In genomic region chr9:114035221-114035844, GRCh38 we compare ENCODE assay signal across 24 cellular contexts. TPM values are rescaled to one million over a fixed set of nuclear protein-coding genes. Genes with fewer than 3 reads are reported as not detected.
DNase-seq lines count a peak whose midpoint lies in the region; ATAC-seq and TF ChIP-seq lines count a peak whose summit lies in the region.
"Had no signal": no experiment of that assay in that cellular context is flagged by ENCODE, and none has a peak within 500 bp of the region (broad histone marks: within the 10 kb centered on the region; RNA-seq: fewer than 3 reads in every experiment).

No MANE protein-coding gene starts in this region.

- H3K27ac ChIP-seq in ascending aorta (peak overlapping the region; percentile 56 to 67), suprapubic skin (no peak overlapping the region), PC-3 (ENCODE audit: low read length) (no peak overlapping the region)
- H3K27ac ChIP-seq: esophagus muscularis mucosa had no signal

- H3K9ac ChIP-seq in PC-3 (ENCODE audit: low read length): no peak overlapping the region

- H3K9me3 Mint-ChIP-seq in activated T-cell treated with anti-CD3 and anti-CD28 coated beads, Interleukin-2, amount 50 U/mL, for 4 hours: no peaks in the 10 kb centered on the region
- H3K9me3 Mint-ChIP-seq: activated CD4-positive, alpha-beta T cell treated with anti-CD3 and anti-CD28 coated beads, Interleukin-2, amount 10 ng/mL, durations not matched to agents 7 days and 5 days; activated naive CD4-positive, alpha-beta T cell treated with anti-CD3 and anti-CD28 coated beads, Interleukin-2, amount 50 U/mL, for 72 hours; activated T-cell treated with anti-CD3 and anti-CD28 coated beads, Interleukin-2, amount 50 U/mL, for 24 hours; HFFc6; immature natural killer cell; stimulated activated naive CD8-positive, alpha-beta T cell treated with anti-CD3 and anti-CD28 coated beads, Interleukin-15, amount 100 ng/mL, for 72 hours had no signal

- peak; percentile 35 for DNase-seq in G401 (ENCODE audit: low spot score)
- peak in 1 of 2 donors; percentile 67 for DNase-seq in ascending aorta (ENCODE audit: low spot score in 2 of 2)
- peak; percentile 24 for DNase-seq in medulla oblongata (ENCODE audit: extremely low spot score)
- DNase-seq in suprapubic skin (ENCODE audit: low spot score in 2 of 2): peak; percentile 46 to 56
- no peak for DNase-seq in activated T-cell treated with anti-CD3 and anti-CD28 coated beads, Interleukin-2, amount 50 U/mL, for 4 hours
- DNase-seq in PC-3: no peak
- DNase-seq: activated CD4-positive, alpha-beta T cell treated with anti-CD3 and anti-CD28 coated beads, Interleukin-2, amount 10 ng/mL, durations not matched to agents 7 days and 5 days; activated T-cell treated with anti-CD3 and anti-CD28 coated beads, Interleukin-2, amount 50 U/mL, for 24 hours; DMS153; HFFc6; immature natural killer cell; KG1; NCI-H1092; NCI-H2081 treated with DMSO at 0.1 percent for 48 hours; NCI-H524; SIG-M5; stimulated activated naive CD8-positive, alpha-beta T cell treated with anti-CD3 and anti-CD28 coated beads, Interleukin-15, amount 100 ng/mL, for 72 hours; T-helper 1 cell had no signal

- no peak for TF ChIP-seq EP300 in suprapubic skin (IDR thresholded peaks at IDR 0.05)

- no peak overlapping the region for H3K4me3 Mint-ChIP-seq in activated T-cell treated with anti-CD3 and anti-CD28 coated beads, Interleukin-2, amount 50 U/mL, for 4 hours
- H3K4me3 Mint-ChIP-seq: activated CD4-positive, alpha-beta T cell treated with anti-CD3 and anti-CD28 coated beads, Interleukin-2, amount 10 ng/mL, durations not matched to agents 7 days and 5 days; activated T-cell treated with anti-CD3 and anti-CD28 coated beads, Interleukin-2, amount 50 U/mL, for 24 hours; brain; HFFc6; immature natural killer cell; memory B cell; stimulated activated naive CD8-positive, alpha-beta T cell treated with anti-CD3 and anti-CD28 coated beads, Interleukin-15, amount 100 ng/mL, for 72 hours had no signal

- no peak for TF ChIP-seq POLR2A in suprapubic skin (IDR thresholded peaks at IDR 0.05)

- H3K27me3 Mint-ChIP-seq in activated T-cell treated with anti-CD3 and anti-CD28 coated beads, Interleukin-2, amount 50 U/mL, for 4 hours (ENCODE audit: low read depth): no peaks in the 10 kb centered on the region
- H3K27me3 Mint-ChIP-seq: activated CD4-positive, alpha-beta T cell treated with anti-CD3 and anti-CD28 coated beads, Interleukin-2, amount 10 ng/mL, durations not matched to agents 7 days and 5 days; activated T-cell treated with anti-CD3 and anti-CD28 coated beads, Interleukin-2, amount 50 U/mL, for 24 hours; memory B cell; stimulated activated naive CD8-positive, alpha-beta T cell treated with anti-CD3 and anti-CD28 coated beads, Interleukin-15, amount 100 ng/mL, for 72 hours had no signal

- peaks cover 0 to 13% of the 10 kb centered on the region in 2 donors for H3K4me1 ChIP-seq in ascending aorta
- H3K4me1 ChIP-seq in suprapubic skin: peaks cover 3% of the 10 kb centered on the region
- H3K4me1 ChIP-seq in PC-3 (ENCODE audit: insufficient read depth, low read length): no peaks in the 10 kb centered on the region
- H3K4me1 ChIP-seq: esophagus muscularis mucosa had no signal

- intact Hi-C loops in ascending aorta (cut with DNase I): no loop called here
- intact Hi-C loops in PC-3 (cut with micrococcal nuclease): no loop called here

- BruUV-seq in PC-3 (replicated peaks; lab: Mats Ljungman, UMichigan): no TSS peak

- no peaks in the 10 kb centered on the region for H3K9me2 ChIP-seq in PC-3 (replicated peaks; ENCODE audit: low read length)

- no peaks in the 10 kb centered on the region for H3K4me1 Mint-ChIP-seq in activated T-cell treated with anti-CD3 and anti-CD28 coated beads, Interleukin-2, amount 50 U/mL, for 4 hours (ENCODE audit: low read depth)
- H3K4me1 Mint-ChIP-seq: activated CD4-positive, alpha-beta T cell treated with anti-CD3 and anti-CD28 coated beads, Interleukin-2, amount 10 ng/mL, durations not matched to agents 7 days and 5 days; immature natural killer cell; memory B cell; stimulated activated naive CD8-positive, alpha-beta T cell treated with anti-CD3 and anti-CD28 coated beads, Interleukin-15, amount 100 ng/mL, for 72 hours had no signal

- H4K20me1 ChIP-seq in PC-3 (ENCODE audit: low read length): no peaks in the 10 kb centered on the region

- H3K27me3 ChIP-seq in ascending aorta: no peaks in the 10 kb centered on the region
- no peaks in the 10 kb centered on the region for H3K27me3 ChIP-seq in suprapubic skin
- no peaks in the 10 kb centered on the region for H3K27me3 ChIP-seq in PC-3 (ENCODE audit: low read length)
- H3K27me3 ChIP-seq: esophagus muscularis mucosa had no signal

- no peak overlapping the region for H2AFZ ChIP-seq in PC-3 (ENCODE audit: low read length)

- H3K36me3 Mint-ChIP-seq in activated T-cell treated with anti-CD3 and anti-CD28 coated beads, Interleukin-2, amount 50 U/mL, for 4 hours (ENCODE audit: insufficient read depth): no peaks in the 10 kb centered on the region
- H3K36me3 Mint-ChIP-seq: activated naive CD4-positive, alpha-beta T cell treated with anti-CD3 and anti-CD28 coated beads, Interleukin-2, amount 50 U/mL, for 72 hours had no signal

- H3K9me3 ChIP-seq in ascending aorta (no peaks in the 10 kb centered on the region), suprapubic skin (no peaks in the 10 kb centered on the region), PC-3 (ENCODE audit: low read length) (no peaks in the 10 kb centered on the region)

- H3K79me2 ChIP-seq in PC-3 (ENCODE audit: low read length): no peaks in the 10 kb centered on the region

- CTCF ChIA-PET in PC-3 (lab: Charles Lee): no interaction called here

- no peaks in the 10 kb centered on the region for H3F3A ChIP-seq in PC-3 (ENCODE audit: low read length, unreplicated experiment)

- no peak overlapping the region for H3K4me3 ChIP-seq in ascending aorta
- no peak overlapping the region for H3K4me3 ChIP-seq in suprapubic skin
- H3K4me3 ChIP-seq in PC-3 (ENCODE audit: low read length): no peak overlapping the region
- H3K4me3 ChIP-seq: esophagus muscularis mucosa had no signal

- 93% methylated on average over 13 of the region's 17 CpGs for WGBS in suprapubic skin

- no peak for TF ChIP-seq CTCF in ascending aorta (IDR thresholded peaks at IDR 0.05)
- no peak for TF ChIP-seq CTCF in suprapubic skin (IDR thresholded peaks at IDR 0.05)
- TF ChIP-seq CTCF in PC-3 (conservative IDR thresholded peaks at IDR 0.05; ENCODE audit: low read depth, low read length): no peak

- no peak overlapping the region for H3K4me2 ChIP-seq in PC-3 (ENCODE audit: low read length)

- POLR2A ChIA-PET in PC-3 (lab: Charles Lee; ENCODE audit: unreplicated experiment): no interaction called here

- ATAC-seq in HG03097 (IDR thresholded peaks at IDR 0.05; ENCODE audit: low FRiP score, unreplicated experiment): no peak
- no peak for ATAC-seq in activated T-cell treated with anti-CD3 and anti-CD28 coated beads, Interleukin-2, amount 50 U/mL, for 4 hours
- no peak for ATAC-seq in PC-3
- ATAC-seq: activated naive CD4-positive, alpha-beta T cell treated with anti-CD3 and anti-CD28 coated beads, Interleukin-2, amount 50 U/mL, for 72 hours had no signal

- in situ Hi-C loops in G401 (cut with HindIII; ENCODE audit: low sequenced_read_pairs): no loop called here

- H3K36me3 ChIP-seq in ascending aorta (peaks cover 41 to 46% of the 10 kb centered on the region in 2 donors), suprapubic skin (peaks cover 18% of the 10 kb centered on the region), PC-3 (ENCODE audit: low read depth, low read length) (no peaks in the 10 kb centered on the region)

RNA-seq across cellular contexts. Expression of gene AMBP, which starts 42.8 kb away (rescaled TPM):
- total RNA-seq in G401 (2014; rRNA removed; shearing (Covaris generic)): not detected in 2 replicates
- total RNA-seq in ascending aorta: 6.6 TPM
- 1 to 10 TPM in 1 of 4 donors, not detected in 3; 3.6 TPM for total RNA-seq in suprapubic skin
- total RNA-seq in activated T-cell treated with anti-CD3 and anti-CD28 coated beads, Interleukin-2, amount 50 U/mL, for 4 hours: 1 to 10 TPM; 1.1 to 1.7 (median 1.5) TPM
- total RNA-seq in PC-3 (2014; rRNA removed): 0.22 TPM in 1 of 2 replicates, not detected in the other
- total RNA-seq: activated CD4-positive, alpha-beta T cell treated with anti-CD3 and anti-CD28 coated beads, Interleukin-2, amount 10 ng/mL, durations not matched to agents 7 days and 5 days; activated naive CD4-positive, alpha-beta T cell treated with anti-CD3 and anti-CD28 coated beads, Interleukin-2, amount 50 U/mL, for 72 hours; dermis microvascular lymphatic vessel endothelial cell; esophagus muscularis mucosa; HFFc6 had no signal

Comparison
In these comparisons a context has a peak if more than half of its experiments do, and no peak if none do; other contexts are left out.
1. DNase-seq: peak in G401 (single experiment), medulla oblongata (single experiment) and suprapubic skin (2 of 2); none in activated T-cell treated with anti-CD3 and anti-CD28 coated beads, Interleukin-2, amount 50 U/mL, for 4 hours (single experiment) and PC-3 (single experiment).
2. H3K27ac ChIP-seq: peak in ascending aorta (2 of 2); none in suprapubic skin (single experiment) and PC-3 (single experiment).